ENCODE assay signal across 25 cellular contexts in genomic region chr3:169477790-169478189, GRCh38.
"Had no signal": no experiment of that assay in that cellular context is flagged by ENCODE, and none has a peak within 500 bp of the region (broad histone marks: within the 10 kb centered on the region; RNA-seq: fewer than 3 reads in every experiment).

No MANE protein-coding gene starts in this region.

- H2AFZ ChIP-seq: parathyroid adenoma had no signal

- H3K36me3 ChIP-seq: lower lobe of right lung, right lobe of liver, suprapubic skin, transverse colon, vagina had no signal

- FAIRE-seq: endometrium, frontal cortex had no signal

- H3K79me2 ChIP-seq: parathyroid adenoma had no signal

- H3K9me3 ChIP-seq: lower lobe of right lung, right lobe of liver, suprapubic skin, transverse colon, vagina had no signal

- H3K27ac ChIP-seq: lower lobe of right lung, parathyroid adenoma, right lobe of liver, suprapubic skin, transverse colon, vagina had no signal

- DNase-seq: cortex of kidney; effector memory CD8-positive, alpha-beta T cell; erythroblast; hypothalamus; immature natural killer cell; islet precursor cell; kidney glomerular epithelial cell; left colon; left ventricle myocardium superior; lower lobe of right lung; naive thymus-derived CD4-positive, alpha-beta T cell; right lobe of liver; stimulated activated CD4-positive, alpha-beta T cell treated with anti-CD3 and anti-CD28 coated beads, Interleukin-12 subunit alpha, Interleukin-12 subunit beta, amount 100 ng/mL, for 4 hours; stimulated activated CD4-positive, alpha-beta T cell treated with anti-CD3 and anti-CD28 coated beads, Interleukin-1b, Interleukin-23, amount 100 ng/mL, for 48 hours; stimulated activated CD4-positive, alpha-beta T cell treated with anti-CD3 and anti-CD28 coated beads, Interleukin-4, amount 100 ng/mL, for 1 hour; stimulated activated CD8-positive, alpha-beta memory T cell treated with anti-CD3 and anti-CD28 coated beads, Interleukin-4, amount 100 ng/mL, for 48 hours; stimulated activated naive CD4-positive, alpha-beta T cell; stimulated activated naive CD8-positive, alpha-beta T cell treated with anti-CD3 and anti-CD28 coated beads, Interleukin-15, amount 100 ng/mL, for 72 hours; transverse colon had no signal

- H3K27me3 ChIP-seq: right lobe of liver, transverse colon, vagina had no signal

- H3K4me1 ChIP-seq: lower lobe of right lung, parathyroid adenoma, right lobe of liver, suprapubic skin, transverse colon, vagina had no signal

- H3K4me3 ChIP-seq: lower lobe of right lung, right lobe of liver, smooth muscle cell, suprapubic skin, transverse colon, vagina had no signal

- H3K9ac ChIP-seq: parathyroid adenoma had no signal

- ATAC-seq: effector memory CD8-positive, alpha-beta T cell; left colon; left ventricle myocardium superior; lower lobe of right lung; naive thymus-derived CD4-positive, alpha-beta T cell; right lobe of liver; stimulated activated naive CD8-positive, alpha-beta T cell treated with anti-CD3 and anti-CD28 coated beads, Interleukin-15, amount 100 ng/mL, for 72 hours had no signal

- H3K4me2 ChIP-seq: smooth muscle cell had no signal
